27 cellular contexts compared by ENCODE assay signal in the genomic region with DNA sequence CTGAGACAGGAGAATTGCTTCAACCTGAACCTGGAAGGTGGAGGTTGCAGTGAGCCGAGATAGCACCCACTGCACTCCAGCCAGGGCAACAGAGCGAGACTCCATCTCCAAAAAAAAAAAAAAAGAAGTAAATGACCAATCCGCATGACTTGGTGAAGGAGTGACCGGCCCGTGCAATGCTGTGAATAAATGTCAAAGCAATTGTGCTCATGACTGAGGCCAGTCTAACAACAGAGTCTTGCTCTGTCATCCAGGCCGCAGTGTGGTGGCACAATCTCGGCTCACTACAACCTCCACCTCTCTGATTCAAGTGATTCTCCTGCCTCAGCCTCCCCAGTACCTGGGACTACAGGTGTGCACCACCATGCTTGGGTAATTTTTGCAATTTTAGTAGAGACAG.
"Had no signal": no experiment of that assay in that cellular context is flagged by ENCODE, and none has a peak within 500 bp of the region (broad histone marks: within the 10 kb centered on the region; RNA-seq: fewer than 3 reads in every experiment).

No MANE protein-coding gene starts in this region.

- H3K4me1 ChIP-seq: psoas muscle, right atrium auricular region, spleen, upper lobe of right lung had no signal

- H3K4me3 ChIP-seq: psoas muscle, right atrium auricular region, spleen, upper lobe of right lung had no signal

- H3K27me3 ChIP-seq: right atrium auricular region had no signal

- H3K27ac Mint-ChIP-seq: activated CD4-positive, alpha-beta T cell treated with anti-CD3 and anti-CD28 coated beads for 36 hours; activated naive CD8-positive, alpha-beta T cell; activated T-cell treated with anti-CD3 and anti-CD28 coated beads, Interleukin-2, amount 50 U/mL, for 72 hours; memory B cell; T-helper 2 cell treated with Interferon-gamma antibody and Interleukin-4, amounts not matched to agents 5 μg/mL and 100 μg/mL, for 36 hours had no signal

- H3K4me3 Mint-ChIP-seq: activated CD4-positive, alpha-beta T cell treated with anti-CD3 and anti-CD28 coated beads for 36 hours; activated naive CD8-positive, alpha-beta T cell; activated T-cell treated with anti-CD3 and anti-CD28 coated beads, Interleukin-2, amount 50 U/mL, for 72 hours; central memory CD8-positive, alpha-beta T cell; memory B cell; nephron; T-helper 2 cell treated with Interferon-gamma antibody and Interleukin-4, amounts not matched to agents 5 μg/mL and 100 μg/mL, for 36 hours had no signal

- H3K9me3 Mint-ChIP-seq: activated T-cell treated with anti-CD3 and anti-CD28 coated beads, Interleukin-2, amount 50 U/mL, for 72 hours; central memory CD8-positive, alpha-beta T cell; memory B cell; nephron; T-helper 2 cell treated with Interferon-gamma antibody and Interleukin-4, amounts not matched to agents 5 μg/mL and 100 μg/mL, for 36 hours had no signal

- DNase-seq: activated CD4-positive, alpha-beta T cell treated with anti-CD3 and anti-CD28 coated beads for 36 hours; activated CD4-positive, alpha-beta T cell treated with anti-CD3 and anti-CD28 coated beads, Interleukin-2, amount 50 U/mL, for 4 hours; activated CD4-positive, CD25-positive, alpha-beta regulatory T cell; activated naive CD4-positive, alpha-beta T cell treated with Interleukin-2 at 50 U/mL for 16 hours; activated T-cell treated with anti-CD3 and anti-CD28 coated beads for 4 hours; activated T-cell treated with anti-CD3 and anti-CD28 coated beads, Interleukin-2, amount 50 U/mL, for 72 hours; anterior cingulate cortex; dermis blood vessel endothelial cell; effector CD4-positive, alpha-beta T cell; hippocampal formation; left colon; psoas muscle; stimulated activated naive CD4-positive, alpha-beta T cell treated with Interleukin-2 at 50 U/mL for 16 hours; T-helper 1 cell; upper lobe of right lung had no signal

- H3K4me1 Mint-ChIP-seq: activated CD4-positive, alpha-beta T cell treated with anti-CD3 and anti-CD28 coated beads for 36 hours; central memory CD8-positive, alpha-beta T cell; memory B cell had no signal

- FAIRE-seq: bronchial epithelial cell, endometrium, keratinocyte had no signal

- H3K36me3 ChIP-seq: neutrophil, right atrium auricular region, spleen, upper lobe of right lung had no signal

- H3K27me3 Mint-ChIP-seq: activated naive CD8-positive, alpha-beta T cell; memory B cell had no signal

- H3K36me3 Mint-ChIP-seq: activated naive CD8-positive, alpha-beta T cell; memory B cell had no signal

- H3K9me3 ChIP-seq: neutrophil, psoas muscle, right atrium auricular region, spleen, upper lobe of right lung had no signal

- H3K27ac ChIP-seq: epithelial cell of prostate, neutrophil, psoas muscle, right atrium auricular region, spleen, upper lobe of right lung had no signal
